Comparison of ENCODE assay signal across 17 cellular contexts in the genomic region with DNA sequence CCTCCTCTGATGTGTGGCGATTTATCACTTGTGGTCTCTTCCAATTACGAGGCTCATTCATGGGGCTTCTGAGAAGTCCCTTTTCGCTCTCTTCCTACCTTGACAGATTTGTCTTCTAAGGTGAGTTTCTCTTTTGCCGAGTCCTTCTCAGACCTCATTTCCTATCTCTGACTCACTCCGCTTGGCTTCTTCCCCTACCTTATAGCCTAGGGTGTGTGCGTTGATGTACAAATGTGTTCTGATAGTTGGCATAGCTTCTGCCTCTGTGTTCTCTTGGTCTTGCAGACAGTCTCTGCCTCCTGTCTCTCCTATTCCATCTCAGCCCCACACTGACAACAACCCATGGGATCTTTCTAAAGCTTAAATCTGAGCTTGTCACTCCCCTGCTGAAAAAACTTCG.
"Had no signal": no experiment of that assay in that cellular context is flagged by ENCODE, and none has a peak within 500 bp of the region (broad histone marks: within the 10 kb centered on the region; RNA-seq: fewer than 3 reads in every experiment).

No MANE protein-coding gene starts in this region.

- H3K4me3 ChIP-seq: adrenal gland, lower lobe of right lung, neural progenitor cell, ovary, thyroid gland had no signal

- H2AFZ ChIP-seq: neural progenitor cell had no signal

- H3K27me3 ChIP-seq: adrenal gland, ovary, thyroid gland had no signal

- H3K4me1 ChIP-seq: adrenal gland, lower lobe of right lung, neural progenitor cell had no signal

- H3K27ac ChIP-seq: adrenal gland, lower lobe of right lung, neural progenitor cell, ovary, thyroid gland had no signal

- H3K9me3 ChIP-seq: adrenal gland, lower lobe of right lung, ovary, thyroid gland had no signal

- H3K36me3 ChIP-seq: adrenal gland, lower lobe of right lung, neural progenitor cell, ovary, thyroid gland had no signal

- DNase-seq: activated CD4-positive, alpha-beta T cell treated with anti-CD3 and anti-CD28 coated beads, Interleukin-2, amount 50 U/mL, for 48 hours; activated naive CD4-positive, alpha-beta T cell treated with anti-CD3 and anti-CD28 coated beads, Interleukin-2, amount 50 U/mL, for 16 hours; activated T-cell treated with anti-CD3 and anti-CD28 coated beads, Interleukin-2, amount 50 U/mL, for 24 hours; caudate nucleus; head of caudate nucleus; immature natural killer cell; left cardiac atrium; lower lobe of right lung; midbrain; ovary; stimulated activated CD4-positive, alpha-beta T cell treated with anti-CD3 and anti-CD28 coated beads, Interleukin-2, amount 100 ng/mL, for 48 hours; T-helper 1 cell; T1000; thyroid gland had no signal

- H3K4me2 ChIP-seq: neural progenitor cell had no signal

- ATAC-seq: lower lobe of right lung; stimulated activated memory B cell treated with anti-CD40 and anti-IgM and Interleukin-4, amounts not matched to agents 10 μg/mL and 1 μg/mL and 100 μg/mL, for 72 hours had no signal
